Comparison of ENCODE assay signal across 21 cellular contexts in genomic region chr6:80226156-80226555, GRCh38.
A peak's percentile ranks its signal among the peaks of the same experiment; 100 is the strongest.
DNase-seq lines count a peak whose midpoint lies in the region; ATAC-seq, FAIRE-seq and TF ChIP-seq lines count a peak whose summit lies in the region.
"Had no signal": no experiment of that assay in that cellular context is flagged by ENCODE, and none has a peak within 500 bp of the region (broad histone marks: within the 10 kb centered on the region; RNA-seq: fewer than 3 reads in every experiment).

No MANE protein-coding gene starts in this region.

- H3K4me3 ChIP-seq in AG10803 (ENCODE audit: low read length) (no peak overlapping the region), astrocyte (ENCODE audit: insufficient read depth, low read depth, low read length) (no peak overlapping the region), fibroblast of the aortic adventitia (ENCODE audit: low read depth, low read length) (no peak overlapping the region)
- H3K4me3 ChIP-seq: A549, HAP-1 had no signal

- no peak overlapping the region for H3K4me2 ChIP-seq in astrocyte (ENCODE audit: low read length)
- H3K4me2 ChIP-seq: A549 had no signal

- H3K4me1 Mint-ChIP-seq in astrocyte (ENCODE audit: low read depth, unreplicated experiment): no peaks in the 10 kb centered on the region
- peaks cover 0 to 1% of the 10 kb centered on the region in 2 donors for H3K4me1 Mint-ChIP-seq in effector memory CD8-positive, alpha-beta T cell (ENCODE audit: low read depth in 2 of 2)
- H3K4me1 Mint-ChIP-seq: CD4-positive, alpha-beta memory T cell had no signal

- H3K27me3 Mint-ChIP-seq in astrocyte (ENCODE audit: low read depth, unreplicated experiment): no peaks in the 10 kb centered on the region
- H3K27me3 Mint-ChIP-seq in effector memory CD8-positive, alpha-beta T cell: no peaks in the 10 kb centered on the region
- H3K27me3 Mint-ChIP-seq: CD4-positive, alpha-beta memory T cell had no signal

- no peaks in the 10 kb centered on the region for H3K79me2 ChIP-seq in astrocyte (ENCODE audit: insufficient read depth, low read length)

- TF ChIP-seq CTCF in AG10803 (conservative IDR thresholded peaks at IDR 0.05; ENCODE audit: low read length) (no peak), astrocyte (IDR thresholded peaks at IDR 0.05; ENCODE audit: insufficient read depth, low read depth, low read length) (no peak), fibroblast of the aortic adventitia (IDR thresholded peaks at IDR 0.05; ENCODE audit: insufficient read depth, low read length) (no peak)

- DNase-seq in AG10803 (ENCODE audit: low read depth): peak; percentile 10
- peak; percentile 54 for DNase-seq in astrocyte (ENCODE audit: low read depth)
- peak; percentile 69 for DNase-seq in fibroblast of the aortic adventitia (ENCODE audit: low read depth)
- no peak for DNase-seq in effector memory CD8-positive, alpha-beta T cell
- no peak for DNase-seq in cerebellar cortex (ENCODE audit: low spot score)
- DNase-seq: 8988T; ACHN; C1 segment of cervical spinal cord; Calu3; CD4-positive, alpha-beta memory T cell; COR-L47; DMS53; DMS79 treated with DMSO at 0.1 percent for 48 hours; GOT3; HFFc6 had no signal

- H3K27ac Mint-ChIP-seq in astrocyte (ENCODE audit: unreplicated experiment): no peak overlapping the region
- no peak overlapping the region for H3K27ac Mint-ChIP-seq in effector memory CD8-positive, alpha-beta T cell
- H3K27ac Mint-ChIP-seq: CD4-positive, alpha-beta memory T cell; HFFc6 had no signal

- H3K4me1 ChIP-seq in astrocyte (ENCODE audit: insufficient read depth, low read length): no peaks in the 10 kb centered on the region
- H3K4me1 ChIP-seq: A549, HAP-1 had no signal

- peak; percentile 84 for FAIRE-seq in astrocyte (lab: Jason Lieb, UNC)
- FAIRE-seq: A549, G401.6, GM12892, H54 had no signal

- H3K9ac ChIP-seq in astrocyte (ENCODE audit: low read length): no peak overlapping the region

- no peaks in the 10 kb centered on the region for H4K20me1 ChIP-seq in astrocyte (ENCODE audit: insufficient read depth, low read length)

- H3K36me3 Mint-ChIP-seq in astrocyte (ENCODE audit: low read depth, unreplicated experiment): no peaks in the 10 kb centered on the region
- H3K36me3 Mint-ChIP-seq in effector memory CD8-positive, alpha-beta T cell (ENCODE audit: insufficient read depth): no peaks in the 10 kb centered on the region

- no peak for ATAC-seq in effector memory CD8-positive, alpha-beta T cell (replicated peaks)
- no peak for ATAC-seq in HG03097 (IDR thresholded peaks at IDR 0.05; ENCODE audit: low FRiP score, unreplicated experiment)
- ATAC-seq: A549 had no signal

- H3K9me3 ChIP-seq in astrocyte (ENCODE audit: insufficient read depth, low read depth, low read length): no peaks in the 10 kb centered on the region
- H3K9me3 ChIP-seq: A549, HAP-1 had no signal

- H3K27me3 ChIP-seq in astrocyte (ENCODE audit: insufficient read depth, low read length): no peaks in the 10 kb centered on the region

- peaks cover 2% of the 10 kb centered on the region for H3K9me3 Mint-ChIP-seq in astrocyte (ENCODE audit: unreplicated experiment)
- no peaks in the 10 kb centered on the region for H3K9me3 Mint-ChIP-seq in effector memory CD8-positive, alpha-beta T cell
- H3K9me3 Mint-ChIP-seq: CD4-positive, alpha-beta memory T cell; HFFc6 had no signal

- no peak overlapping the region for H3K4me3 Mint-ChIP-seq in astrocyte (ENCODE audit: unreplicated experiment)
- H3K4me3 Mint-ChIP-seq in effector memory CD8-positive, alpha-beta T cell: no peak overlapping the region
- H3K4me3 Mint-ChIP-seq: CD4-positive, alpha-beta memory T cell; HFFc6 had no signal

- H3K36me3 ChIP-seq in astrocyte (ENCODE audit: insufficient read depth, low read length): no peaks in the 10 kb centered on the region
- H3K36me3 ChIP-seq: HAP-1 had no signal

- no peak overlapping the region for H2AFZ ChIP-seq in astrocyte (ENCODE audit: low read depth, low read length)

- no peak overlapping the region for H3K27ac ChIP-seq in astrocyte (ENCODE audit: low read depth, low read length)
- H3K27ac ChIP-seq: A549 had no signal

Comparison
In these comparisons a context has a peak if more than half of its experiments do, and no peak if none do; other contexts are left out.
1. DNase-seq: peak in AG10803 (single experiment), astrocyte (single experiment) and fibroblast of the aortic adventitia (single experiment); none in effector memory CD8-positive, alpha-beta T cell (0 of 3) and cerebellar cortex (single experiment).